Comparison of ENCODE assay signal across 11 cellular contexts in the genomic region with DNA sequence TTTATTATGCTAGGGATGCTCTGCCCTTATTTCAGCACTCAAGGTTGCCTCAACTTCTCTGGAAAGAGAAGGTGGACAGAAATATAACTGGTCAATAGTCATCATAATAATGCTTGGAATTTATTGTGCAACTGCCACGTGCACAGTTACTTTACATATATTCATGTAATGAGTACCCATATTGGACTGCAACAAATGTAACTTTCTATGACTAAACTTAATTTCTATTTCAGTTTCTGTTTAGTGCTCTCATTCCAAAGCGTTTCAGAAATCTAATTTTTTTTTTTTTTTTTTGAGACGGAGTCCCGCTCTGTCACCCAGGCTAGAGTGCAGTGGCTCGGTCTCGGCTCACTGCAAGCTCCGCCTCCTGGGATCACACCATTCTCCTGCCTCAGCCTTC. TPM values are rescaled to one million over a fixed set of nuclear protein-coding genes. Genes with fewer than 3 reads are reported as not detected.
DNase-seq lines count a peak whose midpoint lies in the region; ATAC-seq, FAIRE-seq and TF ChIP-seq lines count a peak whose summit lies in the region.
"Had no signal": no experiment of that assay in that cellular context is flagged by ENCODE, and none has a peak within 500 bp of the region (broad histone marks: within the 10 kb centered on the region; RNA-seq: fewer than 3 reads in every experiment).

No MANE protein-coding gene starts in this region.

- WGBS in K562 (ENCODE audit: insufficient coverage, low coverage, missing lambda C conversion rate), result 56% methylated on average over 7 of the region's 7 CpGs

- no peaks in the 10 kb centered on the region for H4K20me1 ChIP-seq in K562 (replicated peaks; ENCODE audit: control insufficient read depth, insufficient read depth, low read length)

- ATAC-seq in GM18868 (IDR thresholded peaks at IDR 0.05; ENCODE audit: unreplicated experiment) (peak; percentile 32), GM21515 (IDR thresholded peaks at IDR 0.05; ENCODE audit: unreplicated experiment) (peak; percentile 43), HG03097 (IDR thresholded peaks at IDR 0.05; ENCODE audit: low FRiP score, unreplicated experiment) (peak; percentile 43), K562 (no peak)

- H3K4me2 ChIP-seq in K562 (ENCODE audit: insufficient read depth, low read length), result no peak overlapping the region

- no peaks in the 10 kb centered on the region for H3K79me2 ChIP-seq in K562 (ENCODE audit: control insufficient read depth, insufficient read depth, low read length)

- no peaks in the 10 kb centered on the region for H3K36me3 Mint-ChIP-seq in Caco-2 (ENCODE audit: insufficient read depth, unreplicated experiment)
- H3K36me3 Mint-ChIP-seq: activated CD4-positive, alpha-beta memory T cell treated with anti-CD3 and anti-CD28 coated beads for 36 hours had no signal

- H3K4me3 Mint-ChIP-seq in Caco-2 (ENCODE audit: unreplicated experiment), result no peak overlapping the region
- H3K4me3 Mint-ChIP-seq: activated CD4-positive, alpha-beta memory T cell treated with anti-CD3 and anti-CD28 coated beads for 36 hours; activated naive CD4-positive, alpha-beta T cell treated with anti-CD3 and anti-CD28 coated beads, Interleukin-2, amount 50 U/mL, for 24 hours had no signal

- H2AFZ ChIP-seq in K562 (ENCODE audit: low read depth, low read length), result no peak overlapping the region

- TF ChIP-seq CTCF in K562 (IDR thresholded peaks at IDR 0.05 in 2 of 3, conservative IDR thresholded peaks at IDR 0.05 in 1 of 3; ENCODE audit: insufficient read depth in 2 of 3, low read depth in 1 of 3, low read length in 3 of 3) (no peak), BE2C (IDR thresholded peaks at IDR 0.05; ENCODE audit: low read depth, low read length) (no peak), foreskin fibroblast (IDR thresholded peaks at IDR 0.05; ENCODE audit: low read depth, low read length) (no peak), Caco-2 (IDR thresholded peaks at IDR 0.05; ENCODE audit: insufficient read depth in 1 of 2, low read depth in 1 of 2, low read length in 1 of 2, severe bottlenecking in 1 of 2, unreplicated experiment in 1 of 2) (no peak)

- H3K4me1 ChIP-seq in K562 (replicated peaks in 1 of 2; ENCODE audit: control insufficient read depth in 2 of 2, insufficient read depth in 2 of 2, low read length in 2 of 2) (peaks cover 4 to 9% of the 10 kb centered on the region in 2 experiments), BE2C (no peaks in the 10 kb centered on the region), Caco-2 (no peaks in the 10 kb centered on the region)
- H3K4me1 ChIP-seq: right atrium auricular region had no signal

- H3K36me3 ChIP-seq in K562 (ENCODE audit: control insufficient read depth, insufficient read depth, low read length) (no peaks in the 10 kb centered on the region), BE2C (no peaks in the 10 kb centered on the region), Caco-2 (ENCODE audit: control insufficient read depth, insufficient read depth, low read length) (no peaks in the 10 kb centered on the region)
- H3K36me3 ChIP-seq: right atrium auricular region had no signal

- no TSS peak for BruUV-seq in K562 (replicated peaks; lab: Mats Ljungman, UMichigan)
- BruUV-seq in Caco-2 (replicated peaks; lab: Mats Ljungman, UMichigan), result no TSS peak

- POLR2A ChIA-PET in K562 (lab: Yijun Ruan, JAX) (interaction anchor here (1.1 kb wide), 1 partner anchor 13 kb away, joined by 3 read pairs; no protein-coding TSS in a partner anchor), Caco-2 (lab: Charles Lee) (no interaction called here)

- H3K9me3 Mint-ChIP-seq in Caco-2 (ENCODE audit: unreplicated experiment), result peaks cover 10% of the 10 kb centered on the region

- intact Hi-C loops in K562 (cut with micrococcal nuclease) (no loop called here), Caco-2 (cut with micrococcal nuclease; ENCODE audit: unreplicated experiment) (no loop called here)

- no peak overlapping the region for H3K27ac Mint-ChIP-seq in Caco-2 (ENCODE audit: unreplicated experiment)
- H3K27ac Mint-ChIP-seq: activated CD4-positive, alpha-beta memory T cell treated with anti-CD3 and anti-CD28 coated beads for 36 hours; activated naive CD4-positive, alpha-beta T cell treated with anti-CD3 and anti-CD28 coated beads, Interleukin-2, amount 50 U/mL, for 24 hours had no signal

- TF ChIP-seq RAD21 in K562 (CRISPR knock-in tag; conservative IDR thresholded peaks at IDR 0.05 in 1 of 2, IDR thresholded peaks at IDR 0.05 in 1 of 2), result no peak

- no peak for FAIRE-seq in K562 (lab: Jason Lieb, UNC)

- no peak for TF ChIP-seq POLR2A in K562 (conservative IDR thresholded peaks at IDR 0.05)

- H3K9me3 ChIP-seq in K562 (replicated peaks; ENCODE audit: control insufficient read depth, insufficient read depth, low read depth, low read length) (no peaks in the 10 kb centered on the region; the same call in 1 of the 2 replicates), BE2C (no peaks in the 10 kb centered on the region), Caco-2 (no peaks in the 10 kb centered on the region)
- H3K9me3 ChIP-seq: right atrium auricular region had no signal

- H3K9me1 ChIP-seq in K562 (ENCODE audit: control insufficient read depth, insufficient read depth, low read length), result no peaks in the 10 kb centered on the region

- H3K27me3 Mint-ChIP-seq in Caco-2 (ENCODE audit: insufficient read depth, unreplicated experiment), result peaks cover 8% of the 10 kb centered on the region
- H3K27me3 Mint-ChIP-seq: activated naive CD4-positive, alpha-beta T cell treated with anti-CD3 and anti-CD28 coated beads, Interleukin-2, amount 50 U/mL, for 24 hours had no signal

- H3K4me3 ChIP-seq in K562, result no peak overlapping the region
- no peak overlapping the region for H3K4me3 ChIP-seq in BE2C (ENCODE audit: low read depth, low read length)
- H3K4me3 ChIP-seq in foreskin fibroblast (ENCODE audit: low read depth in 1 of 2, low read length in 2 of 2), result no peak overlapping the region
- no peak overlapping the region for H3K4me3 ChIP-seq in Caco-2 (ENCODE audit: low read depth, low read length)
- H3K4me3 ChIP-seq: right atrium auricular region had no signal

- no peak overlapping the region for H3K27ac ChIP-seq in K562 (ENCODE audit: extremely low read depth, low read depth, low read length)
- H3K27ac ChIP-seq: right atrium auricular region had no signal

- H3K4me1 Mint-ChIP-seq in Caco-2 (ENCODE audit: low read depth, unreplicated experiment), result no peaks in the 10 kb centered on the region

- in situ Hi-C loops in K562 (cut with MboI), result no loop called here

- TF ChIP-seq EP300 in K562 (IDR thresholded peaks at IDR 0.05; ENCODE audit: low read length), result no peak

- H3K27me3 ChIP-seq in K562 (ENCODE audit: control insufficient read depth in 2 of 2, insufficient read depth in 2 of 2, low read length in 2 of 2) (peaks cover 2 to 13% of the 10 kb centered on the region in 2 experiments; a peak in 1 of 5 replicates), BE2C (no peaks in the 10 kb centered on the region), Caco-2 (replicated peaks; ENCODE audit: control insufficient read depth, insufficient read depth, low read length) (no peaks in the 10 kb centered on the region)
- H3K27me3 ChIP-seq: right atrium auricular region had no signal

- CTCF ChIA-PET in K562 (lab: Yijun Ruan, JAX; ENCODE audit: low intra/inter-chr PET ratio) (no interaction called here), Caco-2 (lab: Charles Lee) (no interaction called here)

- no peak for DNase-seq in K562 (ENCODE audit: extremely low read depth in 1 of 4, low spot score in 3 of 4)
- no peak for DNase-seq in BE2C
- DNase-seq in foreskin fibroblast, result no peak
- DNase-seq in Caco-2, result no peak
- DNase-seq: activated CD4-positive, alpha-beta memory T cell treated with anti-CD3 and anti-CD28 coated beads for 36 hours; SW 1271 had no signal

- H3K9ac ChIP-seq in K562 (ENCODE audit: insufficient read depth in 1 of 2, low read depth in 2 of 2, low read length in 2 of 2), result no peak overlapping the region

TF ChIP-seq in K562, 482 proteins besides CTCF, POLR2A, EP300 and RAD21 (continues in another document):
- peak; percentile 23; the same call in 1 of the 2 replicates for TF ChIP-seq CEBPB (tag; IDR thresholded peaks at IDR 0.05)

RNA-seq across cellular contexts. Expression of gene CD83, which starts 28.3 kb away (rescaled TPM):
- total RNA-seq in K562 (2011; cell fraction: chromatin; rRNA removed; ENCODE audit: low replicate concordance), result 2.9 and 4.0 TPM in 2 replicates
- 1.4 and 1.8 TPM in 2 replicates for total RNA-seq in K562 (2011; cell fraction: nucleolus; rRNA removed)
- total RNA-seq in K562 (2011; cell fraction: nucleoplasm; rRNA removed), result 2.6 and 2.7 TPM in 2 replicates
- total RNA-seq in K562 (2014; rRNA removed), result 3.1 and 3.7 TPM in 2 replicates
- 3.1 and 3.3 TPM in 2 replicates for total RNA-seq in K562 (2014; rRNA removed; fragmentation: Illumina TruSeq; extraction: Trizol)
- total RNA-seq in K562 (2015; rRNA removed; fragmentation: Illumina TruSeq; extraction: Trizol), result 3.8 and 4.3 TPM in 2 replicates
- 3.2 and 3.4 TPM in 2 replicates for total RNA-seq in K562 (2021)
- 1.5 and 2.5 TPM in 2 replicates for polyA plus RNA-seq in K562 (2011; rRNA removed)
- 1.1 and 1.2 TPM in 2 replicates for polyA plus RNA-seq in K562 (2011; cell fraction: cytosol; rRNA removed)
- 1.1 and 1.2 TPM in 2 replicates for polyA plus RNA-seq in K562 (2011; cell fraction: nucleus; rRNA removed)
- polyA plus RNA-seq in K562 (2012), result 3.6 and 4.1 TPM in 2 replicates
- 3.3 and 3.6 TPM in 2 replicates for polyA plus RNA-seq in K562 (2014; fragmentation: Illumina TruSeq; extraction: Trizol)
- 1 to 10 TPM; 3.6 to 4.1 TPM for polyA plus RNA-seq in K562 (2014; fragmentation: Nextera tagmentation; extraction: Ambion mirVana)
- 2.6 and 2.8 TPM in 2 replicates for polyA plus RNA-seq in K562 (2014; rRNA removed)
- 1.8 and 2.0 TPM in 2 replicates for polyA minus RNA-seq in K562 (2011; rRNA and poly(A)+ RNA removed)
- 0.48 and 0.91 TPM in 2 replicates for polyA minus RNA-seq in K562 (2011; cell fraction: cytosol; rRNA and poly(A)+ RNA removed)
- 0.67 and 0.78 TPM in 2 replicates for polyA minus RNA-seq in K562 (2011; cell fraction: nucleus; rRNA and poly(A)+ RNA removed)
- 0.25 TPM for polyA plus RNA-seq in BE2C (2012; ENCODE audit: insufficient read depth, insufficient read length, low read depth)
- 0.77 and 1.0 TPM in 2 replicates for total RNA-seq in Caco-2 (2022)
